Comparison of ENCODE assay signal across 20 cellular contexts in genomic region chr7:124776153-124776552, GRCh38. TPM values are rescaled to one million over a fixed set of nuclear protein-coding genes. Genes with fewer than 3 reads are reported as not detected.
DNase-seq lines count a peak whose midpoint lies in the region; ATAC-seq and TF ChIP-seq lines count a peak whose summit lies in the region.
"Had no signal": no experiment of that assay in that cellular context is flagged by ENCODE, and none has a peak within 500 bp of the region (broad histone marks: within the 10 kb centered on the region; RNA-seq: fewer than 3 reads in every experiment).

No MANE protein-coding gene starts in this region.

- no peak overlapping the region for H3K4me3 ChIP-seq in HEK293 (ENCODE audit: low read depth, low read length)
- H3K4me3 ChIP-seq: A549; BLaER1 treated with 17β-estradiol and CSF1 and Interleukin-3, amounts not matched to agents 10 nM and 100 nM had no signal

- intact Hi-C loops in posterior vena cava (cut with DNase I) = no loop called here

- CTCF ChIA-PET in HEK293 (lab: Yijun Ruan, JAX) = interaction anchor here (1.4 kb wide), 1 partner anchor 9 kb away, joined by 5 read pairs; no protein-coding TSS in a partner anchor

- TF ChIP-seq CTCF in HEK293 (tag by site-specific recombination; IDR thresholded peaks at IDR 0.05) = no peak

- H3K36me3 ChIP-seq in HEK293 (ENCODE audit: control insufficient read depth in 2 of 2, insufficient read depth in 1 of 2, low read length in 2 of 2) = no peaks in the 10 kb centered on the region
- H3K36me3 ChIP-seq: BLaER1 treated with 17β-estradiol and CSF1 and Interleukin-3, amounts not matched to agents 10 nM and 100 nM had no signal

- peaks cover 5% of the 10 kb centered on the region for H3K4me1 ChIP-seq in HEK293 (ENCODE audit: control insufficient read depth, insufficient read depth, low read length)
- H3K4me1 ChIP-seq: A549; BLaER1 treated with 17β-estradiol and CSF1 and Interleukin-3, amounts not matched to agents 10 nM and 100 nM; Caco-2 had no signal

- H3K9me3 ChIP-seq in HEK293 (ENCODE audit: control insufficient read depth, insufficient read depth, low read depth, low read length) = no peaks in the 10 kb centered on the region
- H3K9me3 ChIP-seq: A549; BLaER1 treated with 17β-estradiol and CSF1 and Interleukin-3, amounts not matched to agents 10 nM and 100 nM; Caco-2 had no signal

- no peak for ATAC-seq in HG03521 (IDR thresholded peaks at IDR 0.05; ENCODE audit: unreplicated experiment)
- ATAC-seq: A549; CD8-positive, alpha-beta T cell had no signal

- POLR2A ChIA-PET in HEK293 (lab: Yijun Ruan, JAX) = interaction anchor here (1.6 kb wide), 1 partner anchor 10 kb away, joined by 5 read pairs; no protein-coding TSS in a partner anchor

- H3K27ac ChIP-seq in HEK293 (ENCODE audit: extremely low read depth, low read depth, low read length) = no peak overlapping the region
- H3K27ac ChIP-seq: 22Rv1; A549; BLaER1 treated with 17β-estradiol and CSF1 and Interleukin-3, amounts not matched to agents 10 nM and 100 nM; C4-2B had no signal

- DNase-seq in NCI-H146 (lab: John Stamatoyannopoulos, UW) = peak; percentile 1
- no peak for DNase-seq in NCI-H146 treated with DMSO at 0.1 percent for 48 hours (lab: John Stamatoyannopoulos, UW; ENCODE audit: unreplicated experiment)
- peak; percentile 78 for DNase-seq in DMS53 (lab: John Stamatoyannopoulos, UW)
- DNase-seq in NCI-H748 treated with DMSO at 0.1 percent for 48 hours (lab: John Stamatoyannopoulos, UW) = peak; percentile 65
- no peak for DNase-seq in posterior vena cava (ENCODE audit: low spot score)
- no peak for DNase-seq in islet precursor cell
- DNase-seq: AML-193; Caco-2; Calu3; CD4-positive, alpha-beta T cell; CD8-positive, alpha-beta T cell; DMS79 treated with DMSO at 0.1 percent for 48 hours; GF-D8 had no signal

TF ChIP-seq in HEK293, 187 proteins besides CTCF, POLR2A, EP300 and RAD21:
- peak; percentile 48; the same call in 1 of the 2 replicates for TF ChIP-seq FEZF1 (tag by site-specific recombination; IDR thresholded peaks at IDR 0.05)
- TF ChIP-seq SETDB1 (IDR thresholded peaks at IDR 0.05; ENCODE audit: insufficient read length, low read length) = no peak
- TF ChIP-seq ZXDB (tag by site-specific recombination; IDR thresholded peaks at IDR 0.05) = peak; percentile 56; the same call in 1 of the 2 replicates
- peak; percentile 59; the same call in 1 of the 2 replicates for TF ChIP-seq PRDM6 (tag by site-specific recombination; IDR thresholded peaks at IDR 0.05)
- TF ChIP-seq TCF7L2 (IDR thresholded peaks at IDR 0.05; ENCODE audit: borderline replicate concordance, low read depth, low read length) = peak; percentile 67
- TF ChIP-seq PRDM1 (tag by site-specific recombination; IDR thresholded peaks at IDR 0.05) = no peak

RNA-seq across cellular contexts. Expression of gene GPR37, which starts 10.6 kb away (rescaled TPM):
- total RNA-seq in posterior vena cava = under 1 TPM; 0.19 to 0.29 TPM
- total RNA-seq: B cell; CD4-positive, alpha-beta T cell; CD8-positive, alpha-beta T cell had no signal

Comparison
In these comparisons a context has a peak if more than half of its experiments do, and no peak if none do; other contexts are left out.
1. DNase-seq: peak in NCI-H146 (single experiment), DMS53 (single experiment) and NCI-H748 treated with DMSO at 0.1 percent for 48 hours (single experiment); none in NCI-H146 treated with DMSO at 0.1 percent for 48 hours (single experiment), posterior vena cava (single experiment) and islet precursor cell (single experiment).